ENCODE assay signal across 26 cellular contexts in the genomic region with DNA sequence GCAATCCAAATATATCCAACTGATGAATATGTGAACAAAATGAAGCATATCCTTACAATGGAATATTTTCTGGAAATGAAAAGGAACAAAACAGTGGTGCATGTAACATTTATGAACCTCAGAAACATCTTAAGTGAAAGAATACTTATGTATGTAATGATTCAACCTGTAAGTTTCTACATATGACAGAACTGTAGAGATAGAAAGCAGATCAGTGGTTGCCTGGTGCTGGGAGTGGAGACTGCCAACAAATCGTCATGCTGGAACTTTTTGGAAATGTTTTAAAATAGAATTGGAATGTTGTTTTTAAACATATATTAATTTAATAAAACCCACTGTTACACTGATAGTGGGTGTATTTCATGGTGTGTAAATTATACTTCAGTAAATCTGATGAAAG.
"Had no signal": no experiment of that assay in that cellular context is flagged by ENCODE, and none has a peak within 500 bp of the region (broad histone marks: within the 10 kb centered on the region; RNA-seq: fewer than 3 reads in every experiment).

No MANE protein-coding gene starts in this region.

- H3K9me3 Mint-ChIP-seq: activated CD4-positive, alpha-beta T cell treated with anti-CD3 and anti-CD28 coated beads, Interleukin-2, amount 10 ng/mL, durations not matched to agents 24 days and 14 days; activated T-helper 1 cell treated with anti-CD3 and anti-CD28 coated beads, Interleukin-12 subunit alpha, Interleukin-12 subunit beta, Interleukin-2, Interleukin-4 antibody, amounts not matched to agents 30 ng/mL and 10 ng/mL and 1 ng/mL, durations not matched to agents 14 hours and 24 hours and 36 hours; natural killer cell treated with Interleukin-12 subunit alpha and Interleukin-12 subunit beta and Interleukin-15 and Interleukin-18, amount 100 ng/mL, for 72 hours had no signal

- H3K4me3 Mint-ChIP-seq: activated CD4-positive, alpha-beta T cell treated with anti-CD3 and anti-CD28 coated beads, Interleukin-2, amount 10 ng/mL, durations not matched to agents 24 days and 14 days; activated CD8-positive, alpha-beta memory T cell treated with anti-CD3 and anti-CD28 coated beads, Interleukin-2, amount 10 ng/mL, durations not matched to agents 7 days and 5 days; activated CD8-positive, alpha-beta T cell treated with anti-CD3 and anti-CD28 coated beads for 36 hours; activated naive CD8-positive, alpha-beta T cell treated with anti-CD3 and anti-CD28 coated beads, Interleukin-2, amount 50 U/mL, for 24 hours; activated T-helper 1 cell treated with anti-CD3 and anti-CD28 coated beads, Interleukin-12 subunit alpha, Interleukin-12 subunit beta, Interleukin-2, Interleukin-4 antibody, amounts not matched to agents 30 ng/mL and 10 ng/mL and 1 ng/mL, durations not matched to agents 14 hours and 24 hours and 36 hours; natural killer cell treated with Interleukin-12 subunit alpha and Interleukin-12 subunit beta and Interleukin-15 and Interleukin-18, amount 100 ng/mL, for 72 hours; stimulated activated memory B cell treated with anti-CD40 and anti-IgM and Interleukin-4, amounts not matched to agents 10 μg/mL and 1 μg/mL and 100 μg/mL, for 72 hours had no signal

- H3K4me1 ChIP-seq: body of pancreas, left ventricle myocardium inferior, right lobe of liver, uterus had no signal

- H3K36me3 ChIP-seq: left ventricle myocardium inferior, neutrophil, right lobe of liver, stomach, transverse colon, uterus had no signal

- H3K27ac ChIP-seq: body of pancreas, left ventricle myocardium inferior, neutrophil, right lobe of liver, stomach, uterus had no signal

- H3K9me3 ChIP-seq: body of pancreas, neutrophil, stomach, transverse colon, uterus had no signal

- H3K27me3 ChIP-seq: body of pancreas, neutrophil, right lobe of liver, stomach, transverse colon, uterus had no signal

- ATAC-seq: activated CD4-positive, CD25-positive, alpha-beta regulatory T cell treated with anti-CD3 and anti-CD28 coated beads, Interleukin-2, amount 50 U/mL, for 24 hours; activated CD8-positive, alpha-beta memory T cell treated with anti-CD3 and anti-CD28 coated beads, Interleukin-2, amount 10 ng/mL, durations not matched to agents 7 days and 5 days; activated CD8-positive, alpha-beta T cell treated with anti-CD3 and anti-CD28 coated beads for 36 hours; activated naive CD8-positive, alpha-beta T cell treated with anti-CD3 and anti-CD28 coated beads, Interleukin-2, amount 50 U/mL, for 24 hours; body of pancreas; natural killer cell treated with Interleukin-12 subunit alpha and Interleukin-12 subunit beta and Interleukin-15 and Interleukin-18, amount 100 ng/mL, for 72 hours; right lobe of liver; stimulated activated memory B cell treated with anti-CD40 and anti-IgM and Interleukin-4, amounts not matched to agents 10 μg/mL and 1 μg/mL and 100 μg/mL, for 72 hours had no signal

- H3K4me1 Mint-ChIP-seq: activated CD4-positive, alpha-beta T cell treated with anti-CD3 and anti-CD28 coated beads, Interleukin-2, amount 10 ng/mL, durations not matched to agents 24 days and 14 days; activated CD8-positive, alpha-beta memory T cell treated with anti-CD3 and anti-CD28 coated beads, Interleukin-2, amount 10 ng/mL, durations not matched to agents 7 days and 5 days; activated naive CD8-positive, alpha-beta T cell treated with anti-CD3 and anti-CD28 coated beads, Interleukin-2, amount 50 U/mL, for 24 hours; stimulated activated memory B cell treated with anti-CD40 and anti-IgM and Interleukin-4, amounts not matched to agents 10 μg/mL and 1 μg/mL and 100 μg/mL, for 72 hours had no signal

- H3K4me2 ChIP-seq: smooth muscle cell had no signal

- H3K27me3 Mint-ChIP-seq: activated CD4-positive, alpha-beta T cell treated with anti-CD3 and anti-CD28 coated beads, Interleukin-2, amount 10 ng/mL, durations not matched to agents 24 days and 14 days; activated CD8-positive, alpha-beta memory T cell treated with anti-CD3 and anti-CD28 coated beads, Interleukin-2, amount 10 ng/mL, durations not matched to agents 7 days and 5 days; activated CD8-positive, alpha-beta T cell treated with anti-CD3 and anti-CD28 coated beads for 36 hours; activated naive CD8-positive, alpha-beta T cell treated with anti-CD3 and anti-CD28 coated beads, Interleukin-2, amount 50 U/mL, for 24 hours; natural killer cell treated with Interleukin-12 subunit alpha and Interleukin-12 subunit beta and Interleukin-15 and Interleukin-18, amount 100 ng/mL, for 72 hours; stimulated activated memory B cell treated with anti-CD40 and anti-IgM and Interleukin-4, amounts not matched to agents 10 μg/mL and 1 μg/mL and 100 μg/mL, for 72 hours had no signal

- DNase-seq: activated CD4-positive, alpha-beta T cell treated with anti-CD3 and anti-CD28 coated beads, Interleukin-2, amount 10 ng/mL, durations not matched to agents 24 days and 14 days; activated CD8-positive, alpha-beta memory T cell treated with anti-CD3 and anti-CD28 coated beads, Interleukin-2, amount 10 ng/mL, durations not matched to agents 7 days and 5 days; activated CD8-positive, alpha-beta T cell treated with anti-CD3 and anti-CD28 coated beads for 36 hours; activated gamma-delta T cell; activated naive CD4-positive, alpha-beta T cell treated with anti-CD3 and anti-CD28 coated beads, Interleukin-2, amount 50 U/mL, for 16 hours; activated naive CD8-positive, alpha-beta T cell treated with anti-CD3 and anti-CD28 coated beads, Interleukin-2, amount 50 U/mL, for 24 hours; anterior cingulate cortex; body of pancreas; caudate nucleus; effector memory CD4-positive, alpha-beta T cell; foreskin melanocyte; hippocampal formation; left ventricle myocardium inferior; midbrain; right lobe of liver; stimulated activated CD4-positive, alpha-beta T cell treated with anti-CD3 and anti-CD28 coated beads, Interleukin-15, amount 100 ng/mL, for 24 hours; stomach; T-helper 9 cell; transverse colon; uterus had no signal

- H3K27ac Mint-ChIP-seq: activated CD4-positive, alpha-beta T cell treated with anti-CD3 and anti-CD28 coated beads, Interleukin-2, amount 10 ng/mL, durations not matched to agents 24 days and 14 days; activated CD8-positive, alpha-beta memory T cell treated with anti-CD3 and anti-CD28 coated beads, Interleukin-2, amount 10 ng/mL, durations not matched to agents 7 days and 5 days; activated CD8-positive, alpha-beta T cell treated with anti-CD3 and anti-CD28 coated beads for 36 hours; activated naive CD8-positive, alpha-beta T cell treated with anti-CD3 and anti-CD28 coated beads, Interleukin-2, amount 50 U/mL, for 24 hours; activated T-helper 1 cell treated with anti-CD3 and anti-CD28 coated beads, Interleukin-12 subunit alpha, Interleukin-12 subunit beta, Interleukin-2, Interleukin-4 antibody, amounts not matched to agents 30 ng/mL and 10 ng/mL and 1 ng/mL, durations not matched to agents 14 hours and 24 hours and 36 hours; natural killer cell treated with Interleukin-12 subunit alpha and Interleukin-12 subunit beta and Interleukin-15 and Interleukin-18, amount 100 ng/mL, for 72 hours; stimulated activated memory B cell treated with anti-CD40 and anti-IgM and Interleukin-4, amounts not matched to agents 10 μg/mL and 1 μg/mL and 100 μg/mL, for 72 hours had no signal

- H3K36me3 Mint-ChIP-seq: activated CD8-positive, alpha-beta memory T cell treated with anti-CD3 and anti-CD28 coated beads, Interleukin-2, amount 10 ng/mL, durations not matched to agents 7 days and 5 days; natural killer cell treated with Interleukin-12 subunit alpha and Interleukin-12 subunit beta and Interleukin-15 and Interleukin-18, amount 100 ng/mL, for 72 hours; stimulated activated memory B cell treated with anti-CD40 and anti-IgM and Interleukin-4, amounts not matched to agents 10 μg/mL and 1 μg/mL and 100 μg/mL, for 72 hours had no signal

- H3K4me3 ChIP-seq: body of pancreas, left ventricle myocardium inferior, right lobe of liver, smooth muscle cell, stomach, transverse colon, uterus had no signal
